ENCODE assay signal across 10 cellular contexts in the genomic region with DNA sequence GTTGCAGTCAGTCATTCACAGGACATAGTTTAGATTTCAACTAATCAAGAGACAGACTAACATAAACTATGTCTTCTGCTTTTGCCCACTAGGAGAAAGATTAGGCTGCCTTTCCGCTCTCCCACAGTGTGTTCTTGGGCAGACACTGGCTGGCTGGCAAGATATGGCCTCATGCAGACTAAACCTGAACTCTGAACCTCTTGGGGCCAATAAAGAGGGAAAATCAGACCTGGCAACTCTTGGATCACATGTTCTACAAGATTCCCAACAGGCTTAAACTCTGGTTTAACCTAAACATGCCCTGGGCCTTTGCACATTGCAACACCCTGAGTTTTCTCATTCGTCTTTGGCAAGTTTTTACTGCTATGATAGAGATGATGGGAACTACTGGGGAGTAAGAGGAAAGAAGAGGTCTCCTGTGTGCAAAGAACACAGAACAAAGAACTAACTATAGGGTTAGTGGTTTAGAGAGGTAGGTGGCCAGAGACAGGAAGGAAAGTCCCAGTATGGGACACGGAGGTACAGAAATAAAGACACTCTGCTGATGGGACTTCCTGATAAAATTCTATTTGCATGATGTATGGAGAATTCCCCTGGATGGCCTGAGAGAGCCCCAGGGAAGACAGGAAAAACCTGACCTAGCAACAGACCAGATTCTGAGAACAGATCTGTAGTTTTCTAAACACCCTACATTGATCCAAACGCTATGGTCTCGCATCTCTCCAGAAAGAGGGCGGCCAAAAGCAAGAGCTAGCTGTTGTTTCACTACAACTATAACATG. TPM values are rescaled to one million over a fixed set of nuclear protein-coding genes. Genes with fewer than 3 reads are reported as not detected.
A peak's percentile ranks its signal among the peaks of the same experiment; 100 is the strongest.
DNase-seq lines count a peak whose midpoint lies in the region; ATAC-seq and TF ChIP-seq lines count a peak whose summit lies in the region.
"Had no signal": no experiment of that assay in that cellular context is flagged by ENCODE, and none has a peak within 500 bp of the region (broad histone marks: within the 10 kb centered on the region; RNA-seq: fewer than 3 reads in every experiment).

No MANE protein-coding gene starts in this region.

- H3K4me1 ChIP-seq in OCI-LY1 (ENCODE audit: insufficient read depth, low read length, severe bottlenecking) (peaks cover 30% of the 10 kb centered on the region), duodenal mucosa (ENCODE audit: control insufficient read depth in 1 of 2, insufficient read depth in 2 of 2, low read length in 2 of 2) (peaks cover 26 to 27% of the 10 kb centered on the region in 2 donors), neural progenitor cell (peaks cover 37% of the 10 kb centered on the region), heart left ventricle (peaks cover 4 to 19% (median 13%) of the 10 kb centered on the region in 12 donors)

- TF ChIP-seq CTCF in GM13976 (IDR thresholded peaks at IDR 0.05; ENCODE audit: borderline replicate concordance, control extremely low read depth, extremely low read depth, insufficient read depth, missing control alignments) (no peak), OCI-LY1 (IDR thresholded peaks at IDR 0.05; ENCODE audit: low read length) (no peak), neural progenitor cell (IDR thresholded peaks at IDR 0.05) (no peak), heart left ventricle (IDR thresholded peaks at IDR 0.05) (no peak)

- H3K27me3 ChIP-seq in OCI-LY1 (ENCODE audit: insufficient read depth, low read length) (no peaks in the 10 kb centered on the region), duodenal mucosa (ENCODE audit: control insufficient read depth in 1 of 2, insufficient read depth in 2 of 2, low read length in 2 of 2) (no peaks in the 10 kb centered on the region), neural progenitor cell (no peaks in the 10 kb centered on the region), heart left ventricle (no peaks in the 10 kb centered on the region)

- peaks cover 23% of the 10 kb centered on the region for H3K4me1 Mint-ChIP-seq in neural progenitor cell

- intact Hi-C loops in heart left ventricle (cut with DNase I) = loop anchor here in 5 of 10 donors (5.0 kb wide), 4 partner anchors 73 to 422 kb away; a partner anchor contains a TSS

- no peaks in the 10 kb centered on the region for H4K20me1 ChIP-seq in OCI-LY1 (ENCODE audit: insufficient read depth, low read length)
- H4K20me1 ChIP-seq in neural progenitor cell (ENCODE audit: low read depth) = peaks cover 6% of the 10 kb centered on the region

- H3K9me2 ChIP-seq in OCI-LY1 (ENCODE audit: low read depth, low read length) = no peaks in the 10 kb centered on the region

- H3K36me3 Mint-ChIP-seq in neural progenitor cell = peaks cover 22% of the 10 kb centered on the region

- peaks cover 45% of the 10 kb centered on the region; the same call in 1 of the 2 replicates for H3K36me3 ChIP-seq in OCI-LY1 (ENCODE audit: insufficient read depth, low read length)
- peaks cover 19 to 43% of the 10 kb centered on the region in 2 donors for H3K36me3 ChIP-seq in duodenal mucosa (ENCODE audit: control insufficient read depth in 1 of 2, insufficient read depth in 2 of 2, low read length in 2 of 2)
- H3K36me3 ChIP-seq in neural progenitor cell = no peaks in the 10 kb centered on the region
- H3K36me3 ChIP-seq in heart left ventricle = peaks cover 0 to 60% (median 48%) of the 10 kb centered on the region in 9 donors

- DNase-seq in GM13976 (ENCODE audit: low spot score) (peak; percentile 52), neural progenitor cell (ENCODE audit: low spot score) (no peak), heart left ventricle (no peak)
- DNase-seq: NCI-H2171 treated with DMSO at 0.1 percent for 48 hours had no signal

- H3K9me3 ChIP-seq in OCI-LY1 (ENCODE audit: low read length) (no peaks in the 10 kb centered on the region), duodenal mucosa (ENCODE audit: control insufficient read depth in 1 of 2, low read length in 2 of 2) (no peaks in the 10 kb centered on the region), neural progenitor cell (ENCODE audit: low read depth) (no peaks in the 10 kb centered on the region), heart left ventricle (no peaks in the 10 kb centered on the region)

- H3K27ac Mint-ChIP-seq in neural progenitor cell = no peak overlapping the region

- H3F3A ChIP-seq in OCI-LY1 (ENCODE audit: insufficient read depth, low read length) (no peaks in the 10 kb centered on the region), neural progenitor cell (ENCODE audit: low read depth) (peaks cover 26% of the 10 kb centered on the region)

- no peak for TF ChIP-seq POLR2A in heart left ventricle (IDR thresholded peaks at IDR 0.05)

- H3K4me2 ChIP-seq in OCI-LY1 (ENCODE audit: low read length) (0 out of 2 replicates have a peak overlapping the region, but pooled peaks have one; percentile 23), neural progenitor cell (peak overlapping the region; percentile 33)

- H3K79me2 ChIP-seq in OCI-LY1 (ENCODE audit: insufficient read depth, low read length) (no peaks in the 10 kb centered on the region), neural progenitor cell (ENCODE audit: low read depth) (peaks cover 64% of the 10 kb centered on the region)

- H3K4me3 ChIP-seq in OCI-LY1 (ENCODE audit: low read depth, low read length, poor library complexity, severe bottlenecking) (no peak overlapping the region), duodenal mucosa (ENCODE audit: low read depth in 1 of 2, low read length in 2 of 2) (peak overlapping the region; percentile 1 to 21), neural progenitor cell (no peak overlapping the region), heart left ventricle (no peak overlapping the region)

- H2AFZ ChIP-seq in OCI-LY1 (ENCODE audit: low read length) (no peak overlapping the region), neural progenitor cell (replicated peaks) (no peak overlapping the region)

- H3K4me3 Mint-ChIP-seq in neural progenitor cell = peak overlapping the region; percentile 78

- peaks cover 7% of the 10 kb centered on the region for H3K27me3 Mint-ChIP-seq in neural progenitor cell (ENCODE audit: insufficient read depth, low read depth)

- no peak overlapping the region for H3K9ac ChIP-seq in OCI-LY1 (ENCODE audit: low read length)
- H3K9ac ChIP-seq in duodenal mucosa (ENCODE audit: low read depth in 1 of 2, low read length in 2 of 2) = no peak overlapping the region
- no peak overlapping the region for H3K9ac ChIP-seq in neural progenitor cell

- in situ Hi-C loops in GM13976 (cut with MboI; ENCODE audit: low sequenced_read_pairs, unreplicated experiment) = no loop called here

- ATAC-seq in HG03342 (IDR thresholded peaks at IDR 0.05; ENCODE audit: unreplicated experiment) (no peak), HG03442 (IDR thresholded peaks at IDR 0.05; ENCODE audit: unreplicated experiment) (no peak), heart left ventricle (no peak), GM21619 (IDR thresholded peaks at IDR 0.05; ENCODE audit: unreplicated experiment) (no peak)

- H3K9me3 Mint-ChIP-seq in neural progenitor cell = no peaks in the 10 kb centered on the region

- 82 to 93% (median 86%) methylated on average over 6 of the region's 6 CpGs for WGBS in heart left ventricle, 4 donors

- H3K27ac ChIP-seq in OCI-LY1 (ENCODE audit: low read depth, low read length, poor library complexity, severe bottlenecking) (peak overlapping the region; percentile 49), duodenal mucosa (ENCODE audit: low read depth, low read length) (no peak overlapping the region), neural progenitor cell (no peak overlapping the region), heart left ventricle (no peak overlapping the region)

RNA-seq across cellular contexts. Expression of a gene that starts 2.0 kb away (rescaled TPM):
- total RNA-seq in neural progenitor cell (ENCODE audit: low replicate concordance) = 133 and 142 TPM in 2 replicates
- 100 to 1,000 TPM in 8 of 9 donors, 10 to 100 TPM in 1; 96.9 to 210 (median 144) TPM for total RNA-seq in heart left ventricle
- polyA plus RNA-seq in heart left ventricle = 100 to 1,000 TPM; 126 to 195 TPM

RNA-seq across cellular contexts. Expression of a gene that starts 2.3 kb away (rescaled TPM):
- total RNA-seq in neural progenitor cell (ENCODE audit: low replicate concordance) = 42.8 and 88.9 TPM in 2 replicates
- 10 to 100 TPM in 5 of 9 donors, 1 to 10 TPM in 4; 6.3 to 16.7 (median 10.3) TPM for total RNA-seq in heart left ventricle
- 10 to 100 TPM in 1 of 2 donors, 1 to 10 TPM in 1; 6.7 to 37.7 TPM for polyA plus RNA-seq in heart left ventricle

RNA-seq across cellular contexts. Expression of a gene that starts 7.4 kb away (rescaled TPM):
- 26.5 and 51.8 TPM in 2 replicates for total RNA-seq in neural progenitor cell (ENCODE audit: low replicate concordance)
- 10 to 100 TPM in 2 of 9 donors, 1 to 10 TPM in 7; 5.0 to 14.2 (median 6.7) TPM for total RNA-seq in heart left ventricle
- polyA plus RNA-seq in heart left ventricle = 1 to 10 TPM; 3.2 to 9.3 TPM

RNA-seq across cellular contexts. Expression of a gene that starts 53.0 kb away (rescaled TPM):
- total RNA-seq in neural progenitor cell (ENCODE audit: low replicate concordance) (0.56 and 1.4 TPM in 2 replicates), heart left ventricle (10 to 100 TPM in 2 of 9 donors, 1 to 10 TPM in 7; 5.0 to 18.1 (median 9.0) TPM)
- polyA plus RNA-seq in heart left ventricle = 1 to 10 TPM; 5.6 to 9.2 TPM
- total RNA-seq: omental fat pad had no signal

Comparison
In these comparisons a context has a peak if more than half of its experiments do, and no peak if none do; other contexts are left out.
1. H3K4me3 ChIP-seq: peak in duodenal mucosa (2 of 2); none in OCI-LY1 (single experiment), neural progenitor cell (single experiment) and heart left ventricle (0 of 12).